In genomic region chr4:83438719-83439118, GRCh38 we compare ENCODE assay signal across 19 cellular contexts. TPM values are rescaled to one million over a fixed set of nuclear protein-coding genes. Genes with fewer than 3 reads are reported as not detected.
DNase-seq lines count a peak whose midpoint lies in the region; ATAC-seq and TF ChIP-seq lines count a peak whose summit lies in the region.
"Had no signal": no experiment of that assay in that cellular context is flagged by ENCODE, and none has a peak within 500 bp of the region (broad histone marks: within the 10 kb centered on the region; RNA-seq: fewer than 3 reads in every experiment).

No MANE protein-coding gene starts in this region.

- no peak overlapping the region for H3K4ac ChIP-seq in neuronal stem cell (ENCODE audit: low read length)

- no peak for ATAC-seq in activated naive CD8-positive, alpha-beta T cell treated with anti-CD3 and anti-CD28 coated beads, Interleukin-2, amount 50 U/mL, for 24 hours
- ATAC-seq in PC-3 = no peak
- peak; percentile 57 for ATAC-seq in esophagus mucosa
- no peak for ATAC-seq in HG03571 (IDR thresholded peaks at IDR 0.05; ENCODE audit: unreplicated experiment)

- TF ChIP-seq CTCF in PC-3 (conservative IDR thresholded peaks at IDR 0.05; ENCODE audit: low read depth, low read length) (no peak), SK-N-SH (IDR thresholded peaks at IDR 0.05) (no peak)

- no peaks in the 10 kb centered on the region for H3K27me3 ChIP-seq in PC-3 (ENCODE audit: low read length)
- no peaks in the 10 kb centered on the region for H3K27me3 ChIP-seq in SK-N-SH (ENCODE audit: insufficient read depth)
- no peaks in the 10 kb centered on the region for H3K27me3 ChIP-seq in neuronal stem cell (ENCODE audit: control insufficient read depth in 3 of 3, insufficient read depth in 3 of 3, low read depth in 1 of 3, low read length in 3 of 3)
- H3K27me3 ChIP-seq: BLaER1 had no signal

- no peak overlapping the region for H4K8ac ChIP-seq in neuronal stem cell (ENCODE audit: low read depth, low read length)

- H3F3A ChIP-seq in PC-3 (ENCODE audit: low read length, unreplicated experiment) (no peaks in the 10 kb centered on the region), SK-N-SH (replicated peaks; ENCODE audit: insufficient read depth) (no peaks in the 10 kb centered on the region)

- H3K9me2 ChIP-seq in PC-3 (replicated peaks; ENCODE audit: low read length) = no peaks in the 10 kb centered on the region
- H3K9me2 ChIP-seq in SK-N-SH = no peaks in the 10 kb centered on the region

- H2BK12ac ChIP-seq in neuronal stem cell (ENCODE audit: low read length) = no peak overlapping the region

- no peak overlapping the region for H2BK120ac ChIP-seq in neuronal stem cell (ENCODE audit: low read depth, low read length)

- no peak for TF ChIP-seq RAD21 in SK-N-SH (IDR thresholded peaks at IDR 0.05; ENCODE audit: low read length)

- H3K4me3 ChIP-seq in PC-3 (ENCODE audit: low read length) (no peak overlapping the region), SK-N-SH (ENCODE audit: low read depth in 2 of 2, low read length in 1 of 2) (no peak overlapping the region), neuronal stem cell (ENCODE audit: low read length in 2 of 2) (no peak overlapping the region)
- H3K4me3 ChIP-seq: BLaER1, HAP-1 had no signal

- no TSS peak for BruUV-seq in PC-3 (replicated peaks; lab: Mats Ljungman, UMichigan)

- H3K27ac ChIP-seq in PC-3 (ENCODE audit: low read length) (no peak overlapping the region), SK-N-SH (ENCODE audit: low read depth in 2 of 2, low read length in 1 of 2) (no peak overlapping the region), neuronal stem cell (replicated peaks; ENCODE audit: low read length) (no peak overlapping the region)
- H3K27ac ChIP-seq: BLaER1, KMS-11 had no signal

- H3K9me3 Mint-ChIP-seq in activated naive CD8-positive, alpha-beta T cell treated with anti-CD3 and anti-CD28 coated beads for 36 hours = no peaks in the 10 kb centered on the region
- H3K9me3 Mint-ChIP-seq in activated naive CD8-positive, alpha-beta T cell treated with anti-CD3 and anti-CD28 coated beads, Interleukin-2, amount 50 U/mL, for 24 hours = no peaks in the 10 kb centered on the region

- H3K36me3 ChIP-seq in PC-3 (ENCODE audit: low read depth, low read length) (no peaks in the 10 kb centered on the region), SK-N-SH (replicated peaks in 1 of 2; ENCODE audit: control insufficient read depth in 1 of 2, insufficient read depth in 2 of 2, low read length in 1 of 2) (peaks cover 18 to 47% of the 10 kb centered on the region in 2 experiments), neuronal stem cell (replicated peaks in 1 of 2; ENCODE audit: control insufficient read depth in 2 of 2, insufficient read depth in 2 of 2, low read length in 2 of 2) (peaks cover 3 to 43% of the 10 kb centered on the region in 2 donors)

- CTCF ChIA-PET in PC-3 (lab: Charles Lee) (no interaction called here), SK-N-SH (lab: Yijun Ruan, JAX) (no interaction called here)

- H3K18ac ChIP-seq in neuronal stem cell (ENCODE audit: low read length) = no peak overlapping the region

- intact Hi-C loops in PC-3 (cut with micrococcal nuclease) = loop anchor here (10.0 kb wide), 1 partner anchor 74 kb away; no protein-coding TSS in a partner anchor

- H3K4me2 ChIP-seq in PC-3 (ENCODE audit: low read length) (no peak overlapping the region), SK-N-SH (no peak overlapping the region), neuronal stem cell (ENCODE audit: insufficient read depth, low read length, poor library complexity, severe bottlenecking) (no peak overlapping the region)
- H3K4me2 ChIP-seq: BLaER1, KMS-11 had no signal

- H3K9me3 ChIP-seq in PC-3 (ENCODE audit: low read length) = no peaks in the 10 kb centered on the region
- H3K9me3 ChIP-seq in SK-N-SH = no peaks in the 10 kb centered on the region
- H3K9me3 ChIP-seq in neuronal stem cell (replicated peaks in 1 of 2; ENCODE audit: control insufficient read depth in 2 of 2, insufficient read depth in 1 of 2, low read depth in 1 of 2, low read length in 2 of 2) = no peaks in the 10 kb centered on the region
- H3K9me3 ChIP-seq: BLaER1, HAP-1 had no signal

- no peak overlapping the region for H2AFZ ChIP-seq in PC-3 (ENCODE audit: low read length)
- H2AFZ ChIP-seq in SK-N-SH (ENCODE audit: low read depth) = no peak overlapping the region
- no peak overlapping the region for H2AFZ ChIP-seq in neuronal stem cell (ENCODE audit: low read length)

- H2BK5ac ChIP-seq in neuronal stem cell (ENCODE audit: low read length) = no peak overlapping the region

- no peak overlapping the region for H3K23ac ChIP-seq in neuronal stem cell (ENCODE audit: low read depth, low read length, poor library complexity)

- no peaks in the 10 kb centered on the region for H3K27me3 Mint-ChIP-seq in activated naive CD8-positive, alpha-beta T cell treated with anti-CD3 and anti-CD28 coated beads for 36 hours
- H3K27me3 Mint-ChIP-seq in activated naive CD8-positive, alpha-beta T cell treated with anti-CD3 and anti-CD28 coated beads, Interleukin-2, amount 50 U/mL, for 24 hours = no peaks in the 10 kb centered on the region

- no peak overlapping the region for H3K9ac ChIP-seq in PC-3 (ENCODE audit: low read length)
- no peak overlapping the region for H3K9ac ChIP-seq in SK-N-SH
- H3K9ac ChIP-seq in neuronal stem cell (ENCODE audit: low read depth, low read length, poor library complexity) = no peak overlapping the region
- H3K9ac ChIP-seq: BLaER1, KMS-11 had no signal

- no peak overlapping the region for H2AK5ac ChIP-seq in neuronal stem cell (ENCODE audit: low read depth, low read length)

- H3K27ac Mint-ChIP-seq in activated naive CD8-positive, alpha-beta T cell treated with anti-CD3 and anti-CD28 coated beads for 36 hours = peak overlapping the region; percentile 51
- no peak overlapping the region for H3K27ac Mint-ChIP-seq in activated naive CD8-positive, alpha-beta T cell treated with anti-CD3 and anti-CD28 coated beads, Interleukin-2, amount 50 U/mL, for 24 hours

- H3K79me2 ChIP-seq in PC-3 (ENCODE audit: low read length) = no peaks in the 10 kb centered on the region
- no peaks in the 10 kb centered on the region for H3K79me2 ChIP-seq in SK-N-SH (ENCODE audit: insufficient read depth)

- H4K20me1 ChIP-seq in PC-3 (ENCODE audit: low read length) = no peaks in the 10 kb centered on the region
- no peaks in the 10 kb centered on the region for H4K20me1 ChIP-seq in SK-N-SH (ENCODE audit: insufficient read depth)
- H4K20me1 ChIP-seq: BLaER1 had no signal

- no peak for DNase-seq in activated naive CD8-positive, alpha-beta T cell treated with anti-CD3 and anti-CD28 coated beads for 36 hours
- no peak for DNase-seq in activated naive CD8-positive, alpha-beta T cell treated with anti-CD3 and anti-CD28 coated beads, Interleukin-2, amount 50 U/mL, for 24 hours
- DNase-seq in PC-3 = peak; percentile 1
- DNase-seq in SK-N-SH = no peak
- no peak for DNase-seq in neuronal stem cell (ENCODE audit: low spot score)
- no peak for DNase-seq in activated T-cell treated with anti-CD3 and anti-CD28 coated beads for 4 hours
- DNase-seq: 8988T, DMS 273 treated with DMSO at 0.1 percent for 48 hours, NCI-H1048, NCI-H1436 treated with DMSO at 0.1 percent for 48 hours, NCI-H2029 treated with DMSO at 0.1 percent for 48 hours, NCI-H2171 treated with DMSO at 0.1 percent for 48 hours, NCI-H446 treated with DMSO at 0.1 percent for 48 hours, NCI-H748 treated with DMSO at 0.1 percent for 48 hours had no signal

- H4K91ac ChIP-seq in neuronal stem cell (ENCODE audit: low read depth, low read length, poor library complexity) = no peak overlapping the region

- no peak overlapping the region for H3K14ac ChIP-seq in neuronal stem cell (ENCODE audit: low read length)

- H2BK15ac ChIP-seq in neuronal stem cell (ENCODE audit: low read length) = no peak overlapping the region

- H3K4me1 Mint-ChIP-seq in activated naive CD8-positive, alpha-beta T cell treated with anti-CD3 and anti-CD28 coated beads for 36 hours = peaks cover 4% of the 10 kb centered on the region
- peaks cover 3% of the 10 kb centered on the region for H3K4me1 Mint-ChIP-seq in activated naive CD8-positive, alpha-beta T cell treated with anti-CD3 and anti-CD28 coated beads, Interleukin-2, amount 50 U/mL, for 24 hours

- no peak overlapping the region for H3K4me3 Mint-ChIP-seq in activated naive CD8-positive, alpha-beta T cell treated with anti-CD3 and anti-CD28 coated beads for 36 hours
- no peak overlapping the region for H3K4me3 Mint-ChIP-seq in activated naive CD8-positive, alpha-beta T cell treated with anti-CD3 and anti-CD28 coated beads, Interleukin-2, amount 50 U/mL, for 24 hours

- H3K79me1 ChIP-seq in neuronal stem cell (ENCODE audit: low read depth, low read length) = no peaks in the 10 kb centered on the region

- H3K4me1 ChIP-seq in PC-3 (ENCODE audit: insufficient read depth, low read length) = no peaks in the 10 kb centered on the region
- no peaks in the 10 kb centered on the region for H3K4me1 ChIP-seq in SK-N-SH (ENCODE audit: control insufficient read depth in 1 of 2, insufficient read depth in 2 of 2, low read depth in 1 of 2, low read length in 1 of 2)
- H3K4me1 ChIP-seq in neuronal stem cell (ENCODE audit: control insufficient read depth in 2 of 2, insufficient read depth in 1 of 2, low read depth in 1 of 2, low read length in 2 of 2) = no peaks in the 10 kb centered on the region
- H3K4me1 ChIP-seq: HAP-1 had no signal

- POLR2A ChIA-PET in PC-3 (lab: Charles Lee; ENCODE audit: unreplicated experiment) (interaction anchor here (0.7 kb wide), 1 partner anchor 17 kb away, joined by 7 read pairs; the partner anchor contains the start of gene HELQ), SK-N-SH (lab: Yijun Ruan, JAX) (no interaction called here)

- H3K36me3 Mint-ChIP-seq in activated naive CD8-positive, alpha-beta T cell treated with anti-CD3 and anti-CD28 coated beads for 36 hours = peaks cover 18% of the 10 kb centered on the region
- peaks cover 19% of the 10 kb centered on the region for H3K36me3 Mint-ChIP-seq in activated naive CD8-positive, alpha-beta T cell treated with anti-CD3 and anti-CD28 coated beads, Interleukin-2, amount 50 U/mL, for 24 hours (ENCODE audit: low read depth)

- TF ChIP-seq EP300 in SK-N-SH (IDR thresholded peaks at IDR 0.05; ENCODE audit: borderline replicate concordance in 1 of 2, low read depth in 1 of 2, low read length in 1 of 2) = no peak

RNA-seq across cellular contexts. Expression of gene HELQ, which starts 16.9 kb away (rescaled TPM):
- total RNA-seq in activated naive CD8-positive, alpha-beta T cell treated with anti-CD3 and anti-CD28 coated beads for 36 hours = 10 to 100 TPM; 11.4 to 11.9 TPM
- total RNA-seq in PC-3 (2014; rRNA removed) = 7.3 and 10.5 TPM in 2 replicates
- 8.0 TPM for total RNA-seq in esophagus mucosa
- polyA plus RNA-seq in SK-N-SH (2012; rRNA removed) = 7.2 and 8.1 TPM in 2 replicates
- polyA plus RNA-seq in SK-N-SH (2012; cell fraction: cytosol; rRNA removed) = 8.2 and 8.3 TPM in 2 replicates
- 8.3 and 8.8 TPM in 2 replicates for polyA plus RNA-seq in SK-N-SH (2012; cell fraction: nucleus; rRNA removed)
- polyA plus RNA-seq in neuronal stem cell (2013, experiment 1 of 2) = 6.9 TPM
- polyA plus RNA-seq in neuronal stem cell (2013, experiment 2 of 2) = 6.8 TPM

RNA-seq across cellular contexts. Expression of gene MRPS18C, which starts 17.1 kb away (rescaled TPM):
- total RNA-seq in activated naive CD8-positive, alpha-beta T cell treated with anti-CD3 and anti-CD28 coated beads for 36 hours = 10 to 100 TPM; 85.5 to 86.8 TPM
- total RNA-seq in PC-3 (2014; rRNA removed) (54.4 and 57.6 TPM in 2 replicates), esophagus mucosa (51.4 TPM)
- polyA plus RNA-seq in SK-N-SH (2012; rRNA removed) = 19.7 and 22.2 TPM in 2 replicates
- 26.4 and 35.2 TPM in 2 replicates for polyA plus RNA-seq in SK-N-SH (2012; cell fraction: cytosol; rRNA removed)
- polyA plus RNA-seq in SK-N-SH (2012; cell fraction: nucleus; rRNA removed) = 6.4 and 11.0 TPM in 2 replicates
- polyA plus RNA-seq in neuronal stem cell (2013, experiment 1 of 2) = 83.7 TPM
- polyA plus RNA-seq in neuronal stem cell (2013, experiment 2 of 2) = 94.4 TPM

RNA-seq across cellular contexts. Expression of gene ABRAXAS1, which starts 46.2 kb away (rescaled TPM):
- 10 to 100 TPM; 18.5 TPM for total RNA-seq in activated naive CD8-positive, alpha-beta T cell treated with anti-CD3 and anti-CD28 coated beads for 36 hours
- 2.6 and 10.3 TPM in 2 replicates for total RNA-seq in PC-3 (2014; rRNA removed)
- 5.9 TPM for total RNA-seq in esophagus mucosa
- polyA plus RNA-seq in SK-N-SH (2012; rRNA removed) = 4.9 and 6.3 TPM in 2 replicates
- 7.6 and 10.0 TPM in 2 replicates for polyA plus RNA-seq in SK-N-SH (2012; cell fraction: cytosol; rRNA removed)
- 2.9 and 6.4 TPM in 2 replicates for polyA plus RNA-seq in SK-N-SH (2012; cell fraction: nucleus; rRNA removed)
- 33.6 TPM for polyA plus RNA-seq in neuronal stem cell (2013, experiment 1 of 2)
- 34.9 TPM for polyA plus RNA-seq in neuronal stem cell (2013, experiment 2 of 2)
